ENCODE assay signal across 8 cellular contexts in genomic region chr1:175192111-175192629, GRCh38. TPM values are rescaled to one million over a fixed set of nuclear protein-coding genes. Genes with fewer than 3 reads are reported as not detected.
DNase-seq lines count a peak whose midpoint lies in the region; ATAC-seq, FAIRE-seq and TF ChIP-seq lines count a peak whose summit lies in the region.

No MANE protein-coding gene starts in this region.

- H3K36me3 Mint-ChIP-seq in immature natural killer cell = peaks cover 3 to 5% (median 3%) of the 10 kb centered on the region in 3 donors

- H3K27me3 Mint-ChIP-seq in immature natural killer cell (ENCODE audit: low read depth in 3 of 3) = no peaks in the 10 kb centered on the region

- H3K27ac Mint-ChIP-seq in immature natural killer cell = peak overlapping the region; percentile 84 to 94 (median 90)

- in situ Hi-C loops in brain microvascular endothelial cell (cut with HindIII; ENCODE audit: low pct_ligation_motif_present, low sequenced_read_pairs) = no loop called here

- H3K4me1 ChIP-seq in RWPE2 (ENCODE audit: insufficient read depth, poor library complexity, severe bottlenecking) (peaks cover 52% of the 10 kb centered on the region), small intestine (ENCODE audit: control insufficient read depth in 2 of 2, insufficient read depth in 1 of 2, low read depth in 1 of 2, low read length in 1 of 2) (peaks cover 3 to 26% of the 10 kb centered on the region in 2 donors)

- H3K36me3 ChIP-seq in RWPE2 (ENCODE audit: low read depth) (peaks cover 19% of the 10 kb centered on the region), brain microvascular endothelial cell (replicated peaks) (no peaks in the 10 kb centered on the region), small intestine (ENCODE audit: control insufficient read depth in 2 of 2, insufficient read depth in 2 of 2, low read length in 2 of 2) (no peaks in the 10 kb centered on the region)

- no peak for TF ChIP-seq CTCF in C4-2B (conservative IDR thresholded peaks at IDR 0.05)
- no peak for TF ChIP-seq CTCF in HFF-Myc (IDR thresholded peaks at IDR 0.05; ENCODE audit: low read depth, low read length, missing control alignments)
- no peak for TF ChIP-seq CTCF in RWPE2 (IDR thresholded peaks at IDR 0.05; ENCODE audit: poor library complexity, severe bottlenecking)
- TF ChIP-seq CTCF in brain microvascular endothelial cell (IDR thresholded peaks at IDR 0.05; ENCODE audit: low read depth, low read length, missing control alignments) = no peak

- peak overlapping the region; percentile 98 to 99 (median 99) for H3K4me3 Mint-ChIP-seq in immature natural killer cell

- peak; percentile 35 for ATAC-seq in RWPE2 (ENCODE audit: low read depth)
- ATAC-seq in HG03045 (IDR thresholded peaks at IDR 0.05; ENCODE audit: unreplicated experiment) = no peak

- H3K27me3 ChIP-seq in RWPE2 (ENCODE audit: insufficient read depth, poor library complexity, severe bottlenecking) (no peaks in the 10 kb centered on the region), brain microvascular endothelial cell (replicated peaks) (peaks cover 3% of the 10 kb centered on the region), small intestine (ENCODE audit: control insufficient read depth in 2 of 2, insufficient read depth in 2 of 2, low read length in 2 of 2) (no peaks in the 10 kb centered on the region)

- WGBS in small intestine, 3 donors = 1% methylated on average over 17 of the region's 17 CpGs

- H3K27ac ChIP-seq in C4-2B (peak overlapping the region; percentile 79), RWPE2 (ENCODE audit: poor library complexity, severe bottlenecking) (peak overlapping the region; percentile 85), brain microvascular endothelial cell (no peak overlapping the region), small intestine (ENCODE audit: low read depth in 1 of 2, low read length in 1 of 2) (peak overlapping the region; percentile 87 to 92)

- H3K4me3 ChIP-seq in HFF-Myc (replicated peaks; ENCODE audit: low read depth, low read length) = peak overlapping the region; percentile 30
- peak overlapping the region; percentile 62 for H3K4me3 ChIP-seq in RWPE2 (ENCODE audit: severe bottlenecking)
- peak overlapping the region; percentile 46 for H3K4me3 ChIP-seq in brain microvascular endothelial cell (ENCODE audit: low read depth, low read length)
- peak overlapping the region; percentile 77 to 80 for H3K4me3 ChIP-seq in small intestine (ENCODE audit: low read depth in 1 of 2, low read length in 2 of 2)

- H3K9me3 ChIP-seq in RWPE2 (ENCODE audit: severe bottlenecking) = no peaks in the 10 kb centered on the region
- no peaks in the 10 kb centered on the region for H3K9me3 ChIP-seq in small intestine (ENCODE audit: control insufficient read depth, low read depth)

- peaks cover 45 to 52% of the 10 kb centered on the region in 2 donors for H3K4me1 Mint-ChIP-seq in immature natural killer cell

- no peak for FAIRE-seq in small intestine (lab: Jason Lieb, UNC)

- no peaks in the 10 kb centered on the region for H3K9me3 Mint-ChIP-seq in immature natural killer cell

- DNase-seq in HFF-Myc (ENCODE audit: extremely low read depth, low read depth) (no peak), RWPE2 (ENCODE audit: low spot score) (no peak), brain microvascular endothelial cell (no peak), immature natural killer cell (peak; percentile 24 to 41 (median 37)), small intestine (peak; percentile 73), NCI-H226 (no peak)

RNA-seq across cellular contexts. Expression of gene KIAA0040, which starts 0.4 kb away (rescaled TPM):
- polyA plus RNA-seq in immature natural killer cell (10 to 100 TPM; 11.8 to 23.6 (median 14.0) TPM), small intestine (10 to 100 TPM in 1 of 3 donors, 1 to 10 TPM in 2; 5.4 to 15.2 (median 6.8) TPM)

Comparison
In these comparisons a context has a peak if more than half of its experiments do, and no peak if none do; other contexts are left out.
1. DNase-seq: peak in immature natural killer cell (3 of 3) and small intestine (single experiment); none in HFF-Myc (single experiment), RWPE2 (single experiment), brain microvascular endothelial cell (single experiment) and NCI-H226 (single experiment).
2. Peak in every context shown above with its lines, with median percentiles within 50 percentile points of each other: H3K4me3 ChIP-seq.